ENCODE assay signal across 14 cellular contexts in genomic region chr2:49278141-49278540, GRCh38.
DNase-seq lines count a peak whose midpoint lies in the region; ATAC-seq and FAIRE-seq lines count a peak whose summit lies in the region.
"Had no signal": no experiment of that assay in that cellular context is flagged by ENCODE, and none has a peak within 500 bp of the region (broad histone marks: within the 10 kb centered on the region; RNA-seq: fewer than 3 reads in every experiment).

No MANE protein-coding gene starts in this region.

- FAIRE-seq in HTR-8/SVneo (lab: Jason Lieb, UNC), result no peak
- FAIRE-seq: A204.1, H1 had no signal

- H3K27ac ChIP-seq in caudate nucleus (ENCODE audit: low read depth, low read length), result peak overlapping the region; percentile 84
- H3K27ac ChIP-seq: C4-2B had no signal

- ATAC-seq in GM21737 (IDR thresholded peaks at IDR 0.05; ENCODE audit: unreplicated experiment), result no peak

- DNase-seq in NCI-H82 (lab: John Stamatoyannopoulos, UW), result peak; percentile 56
- DNase-seq in caudate nucleus (lab: John Stamatoyannopoulos, UW), result no peak
- DNase-seq in superior temporal gyrus (ENCODE audit: extremely low spot score), result peak; percentile 24
- no peak for DNase-seq in SW 1271 (lab: John Stamatoyannopoulos, UW)
- DNase-seq in HTR-8/SVneo (ENCODE audit: insufficient read length, low spot score), result no peak
- DNase-seq: ACHN; CD4-positive, alpha-beta T cell; DMS79 treated with DMSO at 0.1 percent for 48 hours; GF-D8; H9 had no signal

Comparison
In these comparisons a context has a peak if more than half of its experiments do, and no peak if none do; other contexts are left out.
1. DNase-seq: peak in NCI-H82 (single experiment) and superior temporal gyrus (single experiment); none in caudate nucleus (0 of 61), SW 1271 (0 of 2) and HTR-8/SVneo (single experiment).